1 cellular context compared by ENCODE assay signal in genomic region chr17:81238815-81239713, GRCh38.
A peak's percentile ranks its signal among the peaks of the same experiment; 100 is the strongest.
TF ChIP-seq lines count a peak whose summit lies in the region.

NDUFAF8 (plus strand) TSS chr17:81239318; CDS start chr17:81239364, 46 bp downstream.
TEPSIN (minus strand) TSS chr17:81239055; CDS start chr17:81239033, 22 bp downstream.

TF ChIP-seq in HepG2, 621 proteins besides CTCF, POLR2A, EP300 and RAD21 (continued from another document and continues in another):
- peak; percentile 32; the same call in 1 of the 2 replicates for TF ChIP-seq ZNF501 (CRISPR knock-in tag; IDR thresholded peaks at IDR 0.05)
- TF ChIP-seq ZBED4 (CRISPR knock-in tag; IDR thresholded peaks at IDR 0.05; ENCODE audit: borderline replicate concordance): peak; percentile 65
- no peak for TF ChIP-seq ZNF816 (CRISPR knock-in tag; IDR thresholded peaks at IDR 0.05; ENCODE audit: borderline replicate concordance)
- peak; percentile 23; the same call in 1 of the 2 replicates for TF ChIP-seq ZNF713 (CRISPR knock-in tag; IDR thresholded peaks at IDR 0.05)
- TF ChIP-seq HMG20B (CRISPR knock-in tag; conservative IDR thresholded peaks at IDR 0.05): no peak
- TF ChIP-seq ZFP41 (CRISPR knock-in tag; IDR thresholded peaks at IDR 0.05; ENCODE audit: borderline replicate concordance): peak; percentile 74; the same call in 1 of the 2 replicates
- peak; percentile 75; the same call in 1 of the 2 replicates for TF ChIP-seq ARHGAP35 (CRISPR knock-in tag; IDR thresholded peaks at IDR 0.05; ENCODE audit: borderline replicate concordance)
- peak; percentile 93 for TF ChIP-seq GATAD1 (CRISPR knock-in tag; IDR thresholded peaks at IDR 0.05)
- no peak for TF ChIP-seq ZNF576 (CRISPR knock-in tag; IDR thresholded peaks at IDR 0.05)
- TF ChIP-seq ZBTB46 (CRISPR knock-in tag; IDR thresholded peaks at IDR 0.05; ENCODE audit: borderline replicate concordance): no peak
- no peak for TF ChIP-seq ZBTB39 (CRISPR knock-in tag; IDR thresholded peaks at IDR 0.05)
- TF ChIP-seq DPF2 (CRISPR knock-in tag; IDR thresholded peaks at IDR 0.05; ENCODE audit: borderline replicate concordance, low read depth): no peak
- no peak for TF ChIP-seq CCDC6 (CRISPR knock-in tag; IDR thresholded peaks at IDR 0.05)
- peak; percentile 30; the same call in 1 of the 2 replicates for TF ChIP-seq TEF (CRISPR knock-in tag; IDR thresholded peaks at IDR 0.05)
- no peak for TF ChIP-seq MAZ (IDR thresholded peaks at IDR 0.05; ENCODE audit: borderline replicate concordance, low read depth, low read length)
- 0 out of 2 replicates have a peak, but pooled peaks have one; percentile 51 for TF ChIP-seq MAZ (CRISPR knock-in tag; IDR thresholded peaks at IDR 0.05; ENCODE audit: low read depth)
- TF ChIP-seq NFYC (CRISPR knock-in tag; IDR thresholded peaks at IDR 0.05): peak; percentile 100
- no peak; the same call in 1 of the 2 replicates for TF ChIP-seq ARNT2 (CRISPR knock-in tag; IDR thresholded peaks at IDR 0.05; ENCODE audit: low read depth)
- TF ChIP-seq ZNF839 (CRISPR knock-in tag; IDR thresholded peaks at IDR 0.05; ENCODE audit: borderline replicate concordance): no peak; the same call in 1 of the 2 replicates
- TF ChIP-seq ZFP1 (CRISPR knock-in tag; IDR thresholded peaks at IDR 0.05): no peak
- no peak for TF ChIP-seq ZNF878 (CRISPR knock-in tag; IDR thresholded peaks at IDR 0.05)
- TF ChIP-seq PHF21A (CRISPR knock-in tag; IDR thresholded peaks at IDR 0.05): peak; percentile 43; the same call in 1 of the 2 replicates
- TF ChIP-seq ZNF326 (CRISPR knock-in tag; IDR thresholded peaks at IDR 0.05; ENCODE audit: borderline replicate concordance): no peak
- TF ChIP-seq CREB1 (IDR thresholded peaks at IDR 0.05): peak; percentile 85
- no peak for TF ChIP-seq CREB1 (CRISPR knock-in tag; IDR thresholded peaks at IDR 0.05)
- TF ChIP-seq RARG (CRISPR knock-in tag; IDR thresholded peaks at IDR 0.05; ENCODE audit: low read depth): peak; percentile 83; the same call in 1 of the 2 replicates
- TF ChIP-seq NFYB (CRISPR knock-in tag; IDR thresholded peaks at IDR 0.05): peak; percentile 100
- TF ChIP-seq ZNF646 (CRISPR knock-in tag; IDR thresholded peaks at IDR 0.05): no peak
- no peak for TF ChIP-seq ZNF746 (CRISPR knock-in tag; IDR thresholded peaks at IDR 0.05)
- TF ChIP-seq ZNF362 (CRISPR knock-in tag; IDR thresholded peaks at IDR 0.05; ENCODE audit: borderline replicate concordance): no peak
- peak; percentile 36; the same call in 1 of the 2 replicates for TF ChIP-seq NFKB2 (CRISPR knock-in tag; IDR thresholded peaks at IDR 0.05; ENCODE audit: borderline replicate concordance)
- no peak; the same call in 1 of the 2 replicates for TF ChIP-seq ERF (CRISPR knock-in tag; IDR thresholded peaks at IDR 0.05)
- TF ChIP-seq ZNF572 (CRISPR knock-in tag; IDR thresholded peaks at IDR 0.05): no peak
- peak; percentile 97 for TF ChIP-seq RBFOX2 (IDR thresholded peaks at IDR 0.05; ENCODE audit: low read depth, low read length)
- 0 out of 2 replicates have a peak, but pooled peaks have one; percentile 43 for TF ChIP-seq ISX (CRISPR knock-in tag; conservative IDR thresholded peaks at IDR 0.05)
- no peak for TF ChIP-seq HNRNPH1 (optimal IDR thresholded peaks at IDR 0.05; ENCODE audit: low read depth, low read length)
- peak; percentile 89 for TF ChIP-seq ZNF253 (CRISPR knock-in tag; IDR thresholded peaks at IDR 0.05; ENCODE audit: borderline replicate concordance)
- TF ChIP-seq PBX3 (CRISPR knock-in tag; IDR thresholded peaks at IDR 0.05; ENCODE audit: borderline replicate concordance): peak; percentile 95
- no peak for TF ChIP-seq MIER2 (CRISPR knock-in tag; IDR thresholded peaks at IDR 0.05)
- no peak for TF ChIP-seq ZSCAN29 (CRISPR knock-in tag; conservative IDR thresholded peaks at IDR 0.05)
- TF ChIP-seq ZNF850 (CRISPR knock-in tag; conservative IDR thresholded peaks at IDR 0.05): no peak
- TF ChIP-seq ZMAT5 (CRISPR knock-in tag; IDR thresholded peaks at IDR 0.05; ENCODE audit: borderline replicate concordance, low read depth): no peak
- TF ChIP-seq ZNF550 (CRISPR knock-in tag; IDR thresholded peaks at IDR 0.05; ENCODE audit: borderline replicate concordance): peak; percentile 96; the same call in 1 of the 2 replicates
- no peak for TF ChIP-seq BATF2 (CRISPR knock-in tag; IDR thresholded peaks at IDR 0.05)
